8 cellular contexts compared by ENCODE assay signal in the genomic region with DNA sequence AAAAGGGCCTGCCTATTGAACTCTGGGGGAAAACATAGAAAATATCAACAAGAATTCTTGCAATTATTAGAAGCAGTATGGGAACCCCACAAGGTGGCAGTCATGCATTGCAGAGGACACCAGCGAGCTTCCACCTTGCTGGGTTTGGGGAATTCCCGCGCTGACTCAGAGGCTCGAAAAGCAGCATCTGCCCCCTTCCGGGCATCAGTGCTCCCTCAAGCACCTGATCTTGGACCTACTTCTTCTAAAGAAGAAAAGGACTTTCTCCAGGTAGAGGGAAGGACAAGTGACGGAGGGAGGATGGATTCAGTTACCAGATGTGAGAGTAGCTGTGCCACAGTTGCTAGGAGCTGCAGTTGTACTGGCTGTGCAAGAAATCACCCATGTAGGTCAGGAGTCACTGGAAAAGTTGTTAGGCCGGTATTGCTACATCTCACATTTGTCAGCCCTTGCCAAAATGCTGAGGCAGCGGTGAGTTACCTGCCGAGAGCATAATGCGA.
DNase-seq lines count a peak whose midpoint lies in the region; FAIRE-seq and TF ChIP-seq lines count a peak whose summit lies in the region.
"Not testable (repeated sequence)": the region's sequence is repeated elsewhere in the genome, so short reads cannot be mapped to it uniquely, and the experiment has no call there.

No MANE protein-coding gene starts in this region.

- not testable (repeated sequence) for H3K4me3 ChIP-seq in kidney (ENCODE audit: low read length in 2 of 2); skeletal muscle cell (ENCODE audit: low read depth, low read length); thyroid gland (replicated peaks in 1 of 3)

- peak; percentile 54 for TF ChIP-seq CTCF in kidney (IDR thresholded peaks at IDR 0.05; ENCODE audit: borderline replicate concordance, extremely low read depth, insufficient read depth)
- TF ChIP-seq CTCF in thyroid gland (IDR thresholded peaks at IDR 0.05), result peak; percentile 48 to 97 (median 80)

- 12 to 19% methylated on average over 9 to 10 of the region's 10 CpGs for WGBS in thyroid gland, 2 donors

- not testable (repeated sequence) for TF ChIP-seq POLR2A in thyroid gland (IDR thresholded peaks at IDR 0.05)

- intact Hi-C loops in kidney (cut with DNase I), result not testable (repeated sequence)
- intact Hi-C loops in thyroid gland (cut with DNase I), result loop anchor here (10.0 kb wide), 1 partner anchor 418 kb away; a partner anchor contains a TSS

- not testable (repeated sequence) for FAIRE-seq in RCC 7860 (lab: Jason Lieb, UNC); kidney (lab: Jason Lieb, UNC)

- not testable (repeated sequence) for H3K36me3 ChIP-seq in kidney (ENCODE audit: control insufficient read depth in 1 of 2, insufficient read depth in 2 of 2, low read length in 2 of 2); thyroid gland

- H3K9me3 ChIP-seq in kidney (ENCODE audit: control insufficient read depth in 1 of 2, low read length in 2 of 2); thyroid gland: not testable (repeated sequence)

- DNase-seq in ELF-1 (ENCODE audit: low read depth, low spot score) (peak; percentile 72), NCI-H1092 treated with DMSO at 0.1 percent for 48 hours (lab: John Stamatoyannopoulos, UW) (peak; percentile 79), RCC 7860 (ENCODE audit: low spot score) (peak; percentile 54), skeletal muscle cell (ENCODE audit: low read depth) (peak; percentile 8), thyroid gland (peak; percentile 79 to 82)
- DNase-seq in activated CD8-positive, alpha-beta memory T cell treated with anti-CD3 and anti-CD28 coated beads for 24 hours, result peak; percentile 77
- peak; percentile 57 for DNase-seq in central memory CD4-positive, alpha-beta T cell
- not testable (repeated sequence) for DNase-seq in kidney

- H3K9ac ChIP-seq in kidney (ENCODE audit: low read length in 2 of 2), result not testable (repeated sequence)

- H3K4me1 ChIP-seq in kidney (ENCODE audit: control insufficient read depth in 1 of 2, insufficient read depth in 1 of 2, low read depth in 1 of 2, low read length in 2 of 2); thyroid gland: not testable (repeated sequence)

- not testable (repeated sequence) for H3K27ac ChIP-seq in kidney (ENCODE audit: low read depth in 2 of 2, low read length in 2 of 2)
- H3K27ac ChIP-seq in thyroid gland, result peak overlapping the region; percentile 1 to 73 (median 65)

- H3K27me3 ChIP-seq in thyroid gland, result not testable (repeated sequence)
